In genomic region chr1:220321758-220322157, GRCh38 we compare ENCODE assay signal across 26 cellular contexts. TPM values are rescaled to one million over a fixed set of nuclear protein-coding genes. Genes with fewer than 3 reads are reported as not detected.
DNase-seq lines count a peak whose midpoint lies in the region; ATAC-seq and TF ChIP-seq lines count a peak whose summit lies in the region.
"Had no signal": no experiment of that assay in that cellular context is flagged by ENCODE, and none has a peak within 500 bp of the region (broad histone marks: within the 10 kb centered on the region; RNA-seq: fewer than 3 reads in every experiment).

No MANE protein-coding gene starts in this region.

- CTCF ChIA-PET in MCF 10A (lab: Yijun Ruan, JAX) (interaction anchor here (1.0 to 1.3 kb wide), 2 partner anchors 8 to 41 kb away, joined by 4 to 5 read pairs; no protein-coding TSS in a partner anchor), mammary epithelial cell (lab: Charles Lee; ENCODE audit: low non-redundant PET) (no interaction called here)

- H3K27ac ChIP-seq in mammary epithelial cell (ENCODE audit: insufficient read depth, low read depth, low read length) = no peak overlapping the region
- no peak overlapping the region for H3K27ac ChIP-seq in esophagus muscularis mucosa (replicated peaks in 1 of 4)
- no peak overlapping the region for H3K27ac ChIP-seq in aorta (ENCODE audit: low read depth in 1 of 2, low read length in 2 of 2)
- H3K27ac ChIP-seq: GM23248, Peyer's patch, SK-N-MC had no signal

- DNase-seq in MCF 10A (ENCODE audit: unreplicated experiment) = peak; percentile 32
- DNase-seq in mammary epithelial cell = no peak
- DNase-seq in SK-MEL-5 (ENCODE audit: low read depth, low spot score) = peak; percentile 38
- DNase-seq in esophagus muscularis mucosa (ENCODE audit: extremely low spot score) = peak; percentile 66
- DNase-seq in G401 (ENCODE audit: low spot score) = no peak
- no peak for DNase-seq in aorta
- no peak for DNase-seq in NK-92 treated with Interleukin-12 subunit alpha and Interleukin-12 subunit beta, amount 100 ng/mL, for 24 hours (lab: John Stamatoyannopoulos, UW)
- DNase-seq: 8988T; CD4-positive, CD25-positive, alpha-beta regulatory T cell; GDM1; GM23248; KG1; MM.1S; NCI-H1048; NCI-H1417 treated with DMSO at 0.1 percent for 48 hours; NCI-H1694 treated with DMSO at 0.1 percent for 48 hours; NCI-H2081 treated with DMSO at 0.1 percent for 48 hours; NCI-H2171; NCI-H226; NCI-H510A; NCI-H69; Peyer's patch; SHP77 treated with DMSO at 0.1 percent for 48 hours had no signal

- H3K9ac ChIP-seq in mammary epithelial cell (ENCODE audit: insufficient read depth, low read length) = no peak overlapping the region
- H3K9ac ChIP-seq: GM23248 had no signal

- no peaks in the 10 kb centered on the region for H3K36me3 Mint-ChIP-seq in MCF 10A (ENCODE audit: insufficient read depth, unreplicated experiment)
- H3K36me3 Mint-ChIP-seq: CD4-positive, CD25-positive, alpha-beta regulatory T cell had no signal

- no peaks in the 10 kb centered on the region for H3K9me3 Mint-ChIP-seq in MCF 10A (ENCODE audit: unreplicated experiment)
- H3K9me3 Mint-ChIP-seq: CD4-positive, CD25-positive, alpha-beta regulatory T cell had no signal

- dilution Hi-C loops in mammary epithelial cell (cut with HindIII; ENCODE audit: low sequenced_read_pairs) = no loop called here

- H3K27ac Mint-ChIP-seq in MCF 10A (ENCODE audit: low read depth, unreplicated experiment) = no peak overlapping the region
- H3K27ac Mint-ChIP-seq: CD4-positive, CD25-positive, alpha-beta regulatory T cell had no signal

- no peak for TF ChIP-seq POLR2A in esophagus muscularis mucosa (IDR thresholded peaks at IDR 0.05; ENCODE audit: low read depth)

- no peaks in the 10 kb centered on the region for H3K36me3 ChIP-seq in mammary epithelial cell (ENCODE audit: insufficient read depth, low read length)
- no peaks in the 10 kb centered on the region for H3K36me3 ChIP-seq in esophagus muscularis mucosa
- no peaks in the 10 kb centered on the region for H3K36me3 ChIP-seq in aorta (ENCODE audit: control insufficient read depth in 1 of 2, insufficient read depth in 2 of 2, low read length in 1 of 2)
- H3K36me3 ChIP-seq: HAP-1, Peyer's patch had no signal

- peaks cover 8% of the 10 kb centered on the region for H3K4me1 Mint-ChIP-seq in MCF 10A (ENCODE audit: insufficient read depth, unreplicated experiment)
- H3K4me1 Mint-ChIP-seq: CD4-positive, CD25-positive, alpha-beta regulatory T cell had no signal

- H3K4me3 Mint-ChIP-seq in MCF 10A (ENCODE audit: unreplicated experiment) = no peak overlapping the region
- H3K4me3 Mint-ChIP-seq: CD4-positive, CD25-positive, alpha-beta regulatory T cell had no signal

- H3K4me3 ChIP-seq in mammary epithelial cell (replicated peaks in 1 of 3; ENCODE audit: insufficient read depth in 1 of 3, low read depth in 2 of 3, low read length in 3 of 3) (no peak overlapping the region), esophagus muscularis mucosa (no peak overlapping the region), aorta (ENCODE audit: low read length in 2 of 2) (no peak overlapping the region)
- H3K4me3 ChIP-seq: GM12878, GM23248, HAP-1, Peyer's patch, SK-N-MC had no signal

- no peak for TF ChIP-seq EP300 in esophagus muscularis mucosa (IDR thresholded peaks at IDR 0.05)

- H4K20me1 ChIP-seq in mammary epithelial cell (ENCODE audit: insufficient read depth, low read length) = no peaks in the 10 kb centered on the region

- intact Hi-C loops in MCF 10A (cut with micrococcal nuclease) (no loop called here), mammary epithelial cell (cut with micrococcal nuclease) (no loop called here), esophagus muscularis mucosa (cut with DNase I) (no loop called here), aorta (cut with DNase I) (no loop called here)

- POLR2A ChIA-PET in MCF 10A (lab: Yijun Ruan, JAX) = interaction anchor here (7.4 kb wide), 1 partner anchor 14 kb away, joined by 75 read pairs; no protein-coding TSS in a partner anchor

- no peaks in the 10 kb centered on the region for H3K79me2 ChIP-seq in mammary epithelial cell (ENCODE audit: insufficient read depth, low read length)

- no peaks in the 10 kb centered on the region for H3K4me1 ChIP-seq in mammary epithelial cell (ENCODE audit: insufficient read depth, low read length)
- H3K4me1 ChIP-seq in esophagus muscularis mucosa = no peaks in the 10 kb centered on the region
- no peaks in the 10 kb centered on the region for H3K4me1 ChIP-seq in aorta (ENCODE audit: control insufficient read depth in 1 of 2, insufficient read depth in 2 of 2, low read length in 2 of 2)
- H3K4me1 ChIP-seq: HAP-1, Peyer's patch had no signal

- in situ Hi-C loops in mammary epithelial cell (cut with MboI; ENCODE audit: low sequenced_read_pairs in 2 of 2) (no loop called here), SK-MEL-5 (cut with HindIII; ENCODE audit: low pct_unique_long_range_greater_than_20kb, low sequenced_read_pairs) (no loop called here), G401 (cut with HindIII; ENCODE audit: low sequenced_read_pairs) (no loop called here)

- H2AFZ ChIP-seq in mammary epithelial cell (ENCODE audit: low read depth, low read length) = no peak overlapping the region
- H2AFZ ChIP-seq: GM23248 had no signal

- BruUV-seq in MCF 10A (replicated peaks; lab: Mats Ljungman, UMichigan) (no TSS peak), mammary epithelial cell (replicated peaks; lab: Mats Ljungman, UMichigan) (no TSS peak)

- no peak overlapping the region for H3K4me2 ChIP-seq in mammary epithelial cell (ENCODE audit: insufficient read depth, low read depth, low read length)

- H3K27me3 ChIP-seq in mammary epithelial cell (ENCODE audit: insufficient read depth, low read length) (peaks cover 4% of the 10 kb centered on the region), esophagus muscularis mucosa (no peaks in the 10 kb centered on the region), aorta (ENCODE audit: control insufficient read depth in 1 of 2, insufficient read depth in 2 of 2, low read length in 1 of 2) (no peaks in the 10 kb centered on the region)
- H3K27me3 ChIP-seq: Peyer's patch had no signal

- 89% methylated on average over 6 of the region's 6 CpGs for WGBS in mammary epithelial cell (ENCODE audit: low coverage, missing lambda C conversion rate)
- 82% methylated on average over 6 of the region's 6 CpGs for WGBS in esophagus muscularis mucosa
- 93 to 95% methylated on average over 6 of the region's 6 CpGs for WGBS in aorta, 2 donors

- H3K9me3 ChIP-seq in mammary epithelial cell (replicated peaks; ENCODE audit: insufficient read depth, low read length) (no peaks in the 10 kb centered on the region), esophagus muscularis mucosa (no peaks in the 10 kb centered on the region), aorta (ENCODE audit: control insufficient read depth, low read length) (no peaks in the 10 kb centered on the region)
- H3K9me3 ChIP-seq: HAP-1, Peyer's patch had no signal

- no peak for ATAC-seq in aorta (ENCODE audit: low FRiP score)

- TF ChIP-seq CTCF in MCF 10A (IDR thresholded peaks at IDR 0.05; ENCODE audit: unreplicated experiment) = no peak
- no peak for TF ChIP-seq CTCF in mammary epithelial cell (conservative IDR thresholded peaks at IDR 0.05 in 1 of 2, IDR thresholded peaks at IDR 0.05 in 1 of 2; ENCODE audit: extremely low read depth in 1 of 2, insufficient read depth in 1 of 2, low read depth in 1 of 2, low read length in 2 of 2)
- TF ChIP-seq CTCF in esophagus muscularis mucosa (IDR thresholded peaks at IDR 0.05) = no peak

- no peaks in the 10 kb centered on the region for H3K27me3 Mint-ChIP-seq in MCF 10A (ENCODE audit: insufficient read depth, unreplicated experiment)

RNA-seq across cellular contexts. Expression of gene RAB3GAP2, which starts 49.5 kb away (rescaled TPM):
- total RNA-seq in MCF 10A (2022) (93.3 and 97.6 TPM in 2 replicates), mammary epithelial cell (10 to 100 TPM; 46.3 to 55.3 TPM), esophagus muscularis mucosa (10 to 100 TPM; 19.8 to 23.0 (median 21.2) TPM), aorta (10 to 100 TPM; 43.5 to 44.2 TPM)
- polyA plus RNA-seq in mammary epithelial cell (16.7 TPM), aorta (1 to 10 TPM; 6.4 to 9.1 TPM)
- 108 TPM for polyA minus RNA-seq in mammary epithelial cell
- total RNA-seq in SK-MEL-5 (2014; rRNA removed; shearing (Covaris generic)) = 19.8 and 20.4 TPM in 2 replicates
- polyA plus RNA-seq in SK-MEL-5 (2015; cell fraction: cytosol; rRNA removed) = 13.4 and 19.1 TPM in 2 replicates
- polyA plus RNA-seq in SK-MEL-5 (2015; cell fraction: nucleus; rRNA removed) = 45.1 and 54.9 TPM in 2 replicates
- 10.6 and 17.8 TPM in 2 replicates for total RNA-seq in G401 (2014; rRNA removed; shearing (Covaris generic))

Comparison
In these comparisons a context has a peak if more than half of its experiments do, and no peak if none do; other contexts are left out.
1. DNase-seq: peak in MCF 10A (single experiment), SK-MEL-5 (single experiment) and esophagus muscularis mucosa (single experiment); none in mammary epithelial cell (single experiment), G401 (single experiment), aorta (0 of 2) and NK-92 treated with Interleukin-12 subunit alpha and Interleukin-12 subunit beta, amount 100 ng/mL, for 24 hours (single experiment).